Comparison of ENCODE assay signal across 18 cellular contexts in the genomic region with DNA sequence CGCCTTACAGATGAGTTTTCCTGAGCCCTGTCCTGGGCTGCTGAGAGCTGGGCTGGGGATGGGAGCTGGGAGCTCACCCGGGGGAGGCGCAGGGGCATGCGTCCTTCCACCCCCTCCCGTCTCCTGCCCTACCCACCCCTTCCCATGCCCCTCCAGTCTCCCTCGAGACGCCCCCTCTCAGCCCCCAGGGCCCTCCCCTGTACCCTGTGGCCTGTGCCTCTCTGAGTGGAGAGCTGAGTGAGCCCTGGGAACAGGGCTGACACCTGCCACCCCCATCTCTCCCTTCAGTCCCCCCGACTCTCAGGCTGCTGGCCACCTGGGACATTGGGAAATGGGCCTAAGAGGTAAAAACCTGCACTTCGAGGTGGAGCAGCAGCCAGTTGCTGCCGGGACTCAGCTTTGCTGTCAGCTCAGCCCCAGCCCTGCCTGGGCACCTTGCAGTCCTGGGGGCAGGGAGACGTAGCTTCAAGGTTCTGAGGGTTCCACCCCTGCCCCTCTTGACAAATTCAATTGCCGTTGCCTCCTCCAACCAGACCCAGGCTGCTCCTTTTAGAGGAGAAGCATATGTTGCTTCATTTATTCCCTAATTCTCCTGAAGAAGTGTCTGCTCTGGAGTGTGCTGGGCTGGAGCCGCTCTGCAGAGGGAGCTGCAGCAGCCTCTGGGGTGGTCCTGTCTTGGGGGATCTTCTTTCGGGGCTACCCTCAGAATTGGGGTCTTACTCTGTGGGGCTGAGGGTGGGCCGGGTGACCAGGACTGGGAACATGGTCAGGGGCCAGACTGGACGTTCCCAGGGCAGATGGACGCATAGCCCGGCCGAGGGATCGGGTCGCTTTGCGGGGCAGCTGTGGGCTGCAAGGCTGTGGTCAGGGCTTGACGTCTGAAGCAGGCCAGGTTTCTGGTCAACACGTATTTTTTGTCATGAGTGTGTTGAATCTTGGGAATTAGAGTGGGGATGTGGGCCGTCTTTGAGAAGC.
DNase-seq lines count a peak whose midpoint lies in the region; ATAC-seq and TF ChIP-seq lines count a peak whose summit lies in the region.
"Had no signal": no experiment of that assay in that cellular context is flagged by ENCODE, and none has a peak within 500 bp of the region (broad histone marks: within the 10 kb centered on the region; RNA-seq: fewer than 3 reads in every experiment).

No MANE protein-coding gene starts in this region.

- CTCF ChIA-PET in activated CD4-positive, alpha-beta memory T cell treated with anti-CD3 and anti-CD28 coated beads for 36 hours (lab: Charles Lee) = interaction anchor here (2.0 kb wide), 1 partner anchor 9 kb away, joined by 8 read pairs; no protein-coding TSS in a partner anchor
- CTCF ChIA-PET in activated CD4-positive, alpha-beta memory T cell treated with anti-CD3 and anti-CD28 coated beads, Interleukin-2, amount 10 ng/mL, durations not matched to agents 7 days and 5 days (lab: Charles Lee) = interaction anchor here (1.9 kb wide), 1 partner anchor 10 kb away, joined by 4 read pairs; no protein-coding TSS in a partner anchor

- DNase-seq in activated CD4-positive, alpha-beta memory T cell treated with anti-CD3 and anti-CD28 coated beads for 36 hours = peak; percentile 7
- no peak for DNase-seq in activated CD4-positive, alpha-beta memory T cell treated with anti-CD3 and anti-CD28 coated beads, Interleukin-2, amount 10 ng/mL, durations not matched to agents 7 days and 5 days
- DNase-seq in RWPE2 (ENCODE audit: low spot score) (peak; percentile 43), left lung (peak; percentile 19 to 60), suprapubic skin (ENCODE audit: low spot score in 2 of 2) (peak; percentile 61 to 64), NCI-H187 treated with DMSO at 0.1 percent for 48 hours (lab: John Stamatoyannopoulos, UW) (no peak), DMS114 treated with DMSO at 0.1 percent for 48 hours (lab: John Stamatoyannopoulos, UW; ENCODE audit: unreplicated experiment) (no peak), NCI-H345 treated with DMSO at 0.1 percent for 48 hours (lab: John Stamatoyannopoulos, UW; ENCODE audit: unreplicated experiment) (no peak)
- DNase-seq: 8988T; activated CD8-positive, alpha-beta T cell treated with anti-CD3 and anti-CD28 coated beads for 36 hours; KBM-7; naive B cell; NCI-H1694 treated with DMSO at 0.1 percent for 48 hours had no signal

- TF ChIP-seq CTCF in RWPE2 (IDR thresholded peaks at IDR 0.05; ENCODE audit: poor library complexity, severe bottlenecking) (no peak), left lung (IDR thresholded peaks at IDR 0.05) (no peak), suprapubic skin (IDR thresholded peaks at IDR 0.05) (no peak)

- no peak overlapping the region for H3K27ac Mint-ChIP-seq in activated CD4-positive, alpha-beta memory T cell treated with anti-CD3 and anti-CD28 coated beads for 36 hours
- no peak overlapping the region for H3K27ac Mint-ChIP-seq in activated CD4-positive, alpha-beta memory T cell treated with anti-CD3 and anti-CD28 coated beads, Interleukin-2, amount 10 ng/mL, durations not matched to agents 7 days and 5 days
- H3K27ac Mint-ChIP-seq: activated CD8-positive, alpha-beta T cell treated with anti-CD3 and anti-CD28 coated beads for 36 hours; memory B cell; stimulated activated memory B cell treated with anti-CD40 and anti-IgM and Interleukin-4, amounts not matched to agents 10 μg/mL and 1 μg/mL and 100 μg/mL, for 72 hours had no signal

- ATAC-seq in RWPE2 (ENCODE audit: low read depth) (no peak), left lung (no peak)
- ATAC-seq: activated CD8-positive, alpha-beta T cell treated with anti-CD3 and anti-CD28 coated beads for 36 hours; activated naive CD4-positive, alpha-beta T cell treated with anti-CD3 and anti-CD28 coated beads, Interleukin-2, amount 50 U/mL, for 72 hours; pancreas; stimulated activated memory B cell treated with anti-CD40 and anti-IgM and Interleukin-4, amounts not matched to agents 10 μg/mL and 1 μg/mL and 100 μg/mL, for 72 hours had no signal

- no peak overlapping the region for H3K4me3 Mint-ChIP-seq in activated CD4-positive, alpha-beta memory T cell treated with anti-CD3 and anti-CD28 coated beads for 36 hours
- H3K4me3 Mint-ChIP-seq in activated CD4-positive, alpha-beta memory T cell treated with anti-CD3 and anti-CD28 coated beads, Interleukin-2, amount 10 ng/mL, durations not matched to agents 7 days and 5 days = no peak overlapping the region
- H3K4me3 Mint-ChIP-seq: activated CD8-positive, alpha-beta T cell treated with anti-CD3 and anti-CD28 coated beads for 36 hours; memory B cell; naive B cell; stimulated activated memory B cell treated with anti-CD40 and anti-IgM and Interleukin-4, amounts not matched to agents 10 μg/mL and 1 μg/mL and 100 μg/mL, for 72 hours had no signal

- TF ChIP-seq EP300 in suprapubic skin (IDR thresholded peaks at IDR 0.05) = no peak

- no peaks in the 10 kb centered on the region for H3K9me3 Mint-ChIP-seq in activated CD4-positive, alpha-beta memory T cell treated with anti-CD3 and anti-CD28 coated beads for 36 hours
- no peaks in the 10 kb centered on the region for H3K9me3 Mint-ChIP-seq in activated CD4-positive, alpha-beta memory T cell treated with anti-CD3 and anti-CD28 coated beads, Interleukin-2, amount 10 ng/mL, durations not matched to agents 7 days and 5 days
- H3K9me3 Mint-ChIP-seq: activated CD8-positive, alpha-beta T cell treated with anti-CD3 and anti-CD28 coated beads for 36 hours; activated naive CD4-positive, alpha-beta T cell treated with anti-CD3 and anti-CD28 coated beads, Interleukin-2, amount 50 U/mL, for 72 hours; memory B cell; naive B cell; stimulated activated memory B cell treated with anti-CD40 and anti-IgM and Interleukin-4, amounts not matched to agents 10 μg/mL and 1 μg/mL and 100 μg/mL, for 72 hours had no signal

- H3K9me3 ChIP-seq in RWPE2 (ENCODE audit: severe bottlenecking) (no peaks in the 10 kb centered on the region), left lung (no peaks in the 10 kb centered on the region), suprapubic skin (no peaks in the 10 kb centered on the region)
- H3K9me3 ChIP-seq: Caco-2, pancreas had no signal

- peaks cover 5% of the 10 kb centered on the region for H3K27me3 Mint-ChIP-seq in activated CD4-positive, alpha-beta memory T cell treated with anti-CD3 and anti-CD28 coated beads for 36 hours
- no peaks in the 10 kb centered on the region for H3K27me3 Mint-ChIP-seq in activated CD4-positive, alpha-beta memory T cell treated with anti-CD3 and anti-CD28 coated beads, Interleukin-2, amount 10 ng/mL, durations not matched to agents 7 days and 5 days

- H3K36me3 Mint-ChIP-seq in activated CD4-positive, alpha-beta memory T cell treated with anti-CD3 and anti-CD28 coated beads for 36 hours = no peaks in the 10 kb centered on the region
- H3K36me3 Mint-ChIP-seq in activated CD4-positive, alpha-beta memory T cell treated with anti-CD3 and anti-CD28 coated beads, Interleukin-2, amount 10 ng/mL, durations not matched to agents 7 days and 5 days (ENCODE audit: low read depth) = no peaks in the 10 kb centered on the region
- H3K36me3 Mint-ChIP-seq: activated naive CD4-positive, alpha-beta T cell treated with anti-CD3 and anti-CD28 coated beads, Interleukin-2, amount 50 U/mL, for 72 hours; memory B cell; naive B cell; stimulated activated memory B cell treated with anti-CD40 and anti-IgM and Interleukin-4, amounts not matched to agents 10 μg/mL and 1 μg/mL and 100 μg/mL, for 72 hours had no signal

- H3K4me3 ChIP-seq in RWPE2 (ENCODE audit: severe bottlenecking) = no peak overlapping the region
- H3K4me3 ChIP-seq in left lung = no peak overlapping the region
- no peak overlapping the region for H3K4me3 ChIP-seq in suprapubic skin
- H3K4me3 ChIP-seq: pancreas had no signal

- intact Hi-C loops in activated CD4-positive, alpha-beta memory T cell treated with anti-CD3 and anti-CD28 coated beads for 36 hours (cut with micrococcal nuclease) = no loop called here
- intact Hi-C loops in left lung (cut with DNase I) = no loop called here

- peaks cover 18% of the 10 kb centered on the region for H3K4me1 Mint-ChIP-seq in activated CD4-positive, alpha-beta memory T cell treated with anti-CD3 and anti-CD28 coated beads for 36 hours (ENCODE audit: low read depth)
- peaks cover 12% of the 10 kb centered on the region for H3K4me1 Mint-ChIP-seq in activated CD4-positive, alpha-beta memory T cell treated with anti-CD3 and anti-CD28 coated beads, Interleukin-2, amount 10 ng/mL, durations not matched to agents 7 days and 5 days

- H3K27ac ChIP-seq in RWPE2 (ENCODE audit: poor library complexity, severe bottlenecking) = no peak overlapping the region
- no peak overlapping the region for H3K27ac ChIP-seq in left lung
- no peak overlapping the region for H3K27ac ChIP-seq in suprapubic skin
- H3K27ac ChIP-seq: pancreas had no signal

- WGBS in suprapubic skin = 88% methylated on average over 23 of the region's 25 CpGs

- H3K36me3 ChIP-seq in RWPE2 (ENCODE audit: low read depth) (no peaks in the 10 kb centered on the region), left lung (no peaks in the 10 kb centered on the region), suprapubic skin (no peaks in the 10 kb centered on the region)
- H3K36me3 ChIP-seq: pancreas had no signal

- H3K4me1 ChIP-seq in RWPE2 (ENCODE audit: insufficient read depth, poor library complexity, severe bottlenecking) (no peaks in the 10 kb centered on the region), left lung (peaks cover 0 to 6% of the 10 kb centered on the region in 2 donors), suprapubic skin (peaks cover 10% of the 10 kb centered on the region)
- H3K4me1 ChIP-seq: pancreas had no signal

- H3K27me3 ChIP-seq in RWPE2 (ENCODE audit: insufficient read depth, poor library complexity, severe bottlenecking) = no peaks in the 10 kb centered on the region
- no peaks in the 10 kb centered on the region for H3K27me3 ChIP-seq in left lung
- H3K27me3 ChIP-seq in suprapubic skin = peaks cover 17% of the 10 kb centered on the region
- H3K27me3 ChIP-seq: pancreas had no signal

- POLR2A ChIA-PET in activated CD4-positive, alpha-beta memory T cell treated with anti-CD3 and anti-CD28 coated beads for 36 hours (lab: Charles Lee) = no interaction called here
- POLR2A ChIA-PET in activated CD4-positive, alpha-beta memory T cell treated with anti-CD3 and anti-CD28 coated beads, Interleukin-2, amount 10 ng/mL, durations not matched to agents 7 days and 5 days (lab: Charles Lee) = no interaction called here

- TF ChIP-seq POLR2A in suprapubic skin (IDR thresholded peaks at IDR 0.05) = no peak

Comparison
In these comparisons a context has a peak if more than half of its experiments do, and no peak if none do; other contexts are left out.
1. DNase-seq: peak in activated CD4-positive, alpha-beta memory T cell treated with anti-CD3 and anti-CD28 coated beads for 36 hours (single experiment), RWPE2 (single experiment), left lung (2 of 2) and suprapubic skin (2 of 2); none in activated CD4-positive, alpha-beta memory T cell treated with anti-CD3 and anti-CD28 coated beads, Interleukin-2, amount 10 ng/mL, durations not matched to agents 7 days and 5 days (single experiment), NCI-H187 treated with DMSO at 0.1 percent for 48 hours (single experiment), DMS114 treated with DMSO at 0.1 percent for 48 hours (single experiment) and NCI-H345 treated with DMSO at 0.1 percent for 48 hours (single experiment).